In the genomic region with DNA sequence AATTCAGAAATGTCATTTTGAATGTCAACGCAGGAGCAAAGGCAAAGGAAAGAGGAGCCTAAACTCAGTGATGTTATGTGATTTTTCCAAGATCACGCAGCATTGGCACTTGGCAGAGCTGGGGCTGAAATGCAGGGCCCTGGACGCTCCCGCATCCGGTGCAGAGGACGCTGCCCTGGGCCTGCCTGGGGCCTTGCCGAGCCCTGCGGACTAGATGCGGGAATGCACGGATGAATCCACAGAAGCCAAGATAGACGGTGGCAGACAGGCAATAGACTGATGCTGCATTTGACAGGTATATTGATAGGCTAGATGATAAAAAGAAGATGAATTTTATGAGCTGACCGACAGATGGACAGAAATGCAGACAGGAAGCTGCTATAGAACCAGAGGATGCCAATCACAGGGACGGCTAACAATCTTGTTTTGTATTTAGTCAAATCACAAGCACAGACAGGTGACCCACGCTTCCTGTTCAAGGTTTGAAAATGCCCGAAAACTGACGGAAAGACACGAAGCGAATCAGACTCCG, we compare ENCODE assay signal across 8 cellular contexts. TPM values are rescaled to one million over a fixed set of nuclear protein-coding genes. Genes with fewer than 3 reads are reported as not detected.
DNase-seq lines count a peak whose midpoint lies in the region; ATAC-seq, FAIRE-seq and TF ChIP-seq lines count a peak whose summit lies in the region.

No MANE protein-coding gene starts in this region.

- H3K36me3 Mint-ChIP-seq in CD4-positive, alpha-beta T cell (ENCODE audit: low read depth), result peaks cover 33% of the 10 kb centered on the region
- H3K36me3 Mint-ChIP-seq in natural killer cell treated with Interleukin-12 subunit alpha and Interleukin-12 subunit beta and Interleukin-15 and Interleukin-18, amount 100 ng/mL, for 72 hours, result peaks cover 17% of the 10 kb centered on the region

- H3K79me2 ChIP-seq in KMS-11 (ENCODE audit: insufficient read depth, low read depth), result peaks cover 40% of the 10 kb centered on the region

- no peaks in the 10 kb centered on the region for H3K36me3 ChIP-seq in KMS-11 (ENCODE audit: insufficient read depth)

- FAIRE-seq in D721Med (lab: Jason Lieb, UNC), result no peak

- intact Hi-C loops in CD4-positive, alpha-beta T cell (cut with DNase I, micrococcal nuclease), result loop anchor here (2.0 to 10.0 kb wide), 4 partner anchors 101 to 464 kb away; partner anchors contain the start of genes CATSPERZ (in 1 of the 2), COX8A (in 1 of the 2), NAA40 (in 1 of the 2) and OTUB1 (in 1 of the 2)
- intact Hi-C loops in dorsolateral prefrontal cortex (cut with DNase I), result loop anchor here (1.0 to 5.0 kb wide), 7 partner anchors 33 to 311 kb away; partner anchors contain the start of gene RCOR2 (in 2 of the 2)

- H3K4me1 ChIP-seq in KMS-11 (ENCODE audit: low read depth, poor library complexity, severe bottlenecking), result peaks cover 41% of the 10 kb centered on the region

- H3K27me3 ChIP-seq in CD4-positive, alpha-beta T cell (ENCODE audit: control insufficient read depth, insufficient read depth, low read length), result no peaks in the 10 kb centered on the region
- H3K27me3 ChIP-seq in KMS-11 (ENCODE audit: insufficient read depth, low read depth), result no peaks in the 10 kb centered on the region
- H3K27me3 ChIP-seq in dorsolateral prefrontal cortex, result no peaks in the 10 kb centered on the region

- H3K9me3 Mint-ChIP-seq in CD4-positive, alpha-beta T cell, result no peaks in the 10 kb centered on the region
- H3K9me3 Mint-ChIP-seq in natural killer cell treated with Interleukin-12 subunit alpha and Interleukin-12 subunit beta and Interleukin-15 and Interleukin-18, amount 100 ng/mL, for 72 hours, result no peaks in the 10 kb centered on the region

- H3K27ac ChIP-seq in CD4-positive, alpha-beta T cell (ENCODE audit: low read depth, low read length), result peak overlapping the region; percentile 73
- H3K27ac ChIP-seq in KMS-11, result no peak overlapping the region
- peak overlapping the region; percentile 35 to 98 (median 91) for H3K27ac ChIP-seq in dorsolateral prefrontal cortex

- peak overlapping the region; percentile 94 for H3K4me3 Mint-ChIP-seq in CD4-positive, alpha-beta T cell
- peak overlapping the region; percentile 98 for H3K4me3 Mint-ChIP-seq in natural killer cell treated with Interleukin-12 subunit alpha and Interleukin-12 subunit beta and Interleukin-15 and Interleukin-18, amount 100 ng/mL, for 72 hours

- peak overlapping the region; percentile 76; the same call in 1 of the 2 replicates for H3K9ac ChIP-seq in KMS-11

- peaks cover 52% of the 10 kb centered on the region for H3K4me1 Mint-ChIP-seq in CD4-positive, alpha-beta T cell (ENCODE audit: low read depth)
- peaks cover 48% of the 10 kb centered on the region in 2 donors for H3K4me1 Mint-ChIP-seq in natural killer cell treated with Interleukin-12 subunit alpha and Interleukin-12 subunit beta and Interleukin-15 and Interleukin-18, amount 100 ng/mL, for 72 hours (ENCODE audit: low read depth in 2 of 2)

- no peak for DNase-seq in CD4-positive, alpha-beta T cell
- DNase-seq in dorsolateral prefrontal cortex, result peak in 1 of 10 donors; percentile 22
- no peak for DNase-seq in natural killer cell treated with Interleukin-12 subunit alpha and Interleukin-12 subunit beta and Interleukin-15 and Interleukin-18, amount 100 ng/mL, for 72 hours (ENCODE audit: low spot score)
- no peak for DNase-seq in D721Med (ENCODE audit: insufficient read length, low spot score)
- no peak for DNase-seq in H4 (ENCODE audit: low spot score)
- no peak for DNase-seq in NCI-H1930 (lab: John Stamatoyannopoulos, UW)

- peak overlapping the region; percentile 50 for H2AFZ ChIP-seq in KMS-11 (ENCODE audit: low read depth)

- no peaks in the 10 kb centered on the region for H3K27me3 Mint-ChIP-seq in CD4-positive, alpha-beta T cell
- H3K27me3 Mint-ChIP-seq in natural killer cell treated with Interleukin-12 subunit alpha and Interleukin-12 subunit beta and Interleukin-15 and Interleukin-18, amount 100 ng/mL, for 72 hours, result no peaks in the 10 kb centered on the region

- POLR2A ChIA-PET in CD4-positive, alpha-beta T cell (lab: Charles Lee), result interaction anchor here (0.5 to 3.1 kb wide), 39 partner anchors 10 to 1247 kb away, joined by 3 to 36 read pairs (median 5); partner anchors contain the start of genes FKBP2, NAA40, OTUB1 and PRDX5

- CTCF ChIA-PET in CD4-positive, alpha-beta T cell (lab: Charles Lee), result interaction anchor here (1.1 to 5.5 kb wide), 11 partner anchors 8 to 163 kb away, joined by 3 to 43 read pairs (median 7); partner anchors contain the start of gene COX8A

- H3K4me2 ChIP-seq in KMS-11, result peak overlapping the region; percentile 71

- TF ChIP-seq CTCF in CD4-positive, alpha-beta T cell (IDR thresholded peaks at IDR 0.05), result no peak
- TF ChIP-seq CTCF in KMS-11 (conservative IDR thresholded peaks at IDR 0.05; ENCODE audit: low read depth, low read length) (no peak), dorsolateral prefrontal cortex (IDR thresholded peaks at IDR 0.05 in 54 of 56, conservative IDR thresholded peaks at IDR 0.05 in 2 of 56; ENCODE audit: low read depth in 1 of 56, partially characterized antibody in 56 of 56) (peak in 3 of 56 donors; percentile 2 to 9 (median 6)), D721Med (IDR thresholded peaks at IDR 0.05; ENCODE audit: insufficient read depth, missing control alignments) (no peak)

- H4K20me1 ChIP-seq in KMS-11 (ENCODE audit: insufficient read depth), result peaks cover 9% of the 10 kb centered on the region; the same call in 1 of the 2 replicates

- no peaks in the 10 kb centered on the region for H3K9me3 ChIP-seq in CD4-positive, alpha-beta T cell (ENCODE audit: control insufficient read depth, low read length)

- ATAC-seq in CD4-positive, alpha-beta T cell (ENCODE audit: poor library complexity), result no peak
- ATAC-seq in natural killer cell treated with Interleukin-12 subunit alpha and Interleukin-12 subunit beta and Interleukin-15 and Interleukin-18, amount 100 ng/mL, for 72 hours, result no peak
- ATAC-seq in HG03378 (IDR thresholded peaks at IDR 0.05; ENCODE audit: unreplicated experiment), result no peak

- peak overlapping the region; percentile 84 for H3K27ac Mint-ChIP-seq in CD4-positive, alpha-beta T cell
- peak overlapping the region; percentile 77 to 87 for H3K27ac Mint-ChIP-seq in natural killer cell treated with Interleukin-12 subunit alpha and Interleukin-12 subunit beta and Interleukin-15 and Interleukin-18, amount 100 ng/mL, for 72 hours

- no peak overlapping the region for H3K4me3 ChIP-seq in KMS-11 (IDR thresholded peaks at IDR 0.05; ENCODE audit: insufficient read depth, low read depth, low read length)
- H3K4me3 ChIP-seq in dorsolateral prefrontal cortex, result peak overlapping the region; percentile 30 to 95 (median 83)

RNA-seq across cellular contexts. Expression of gene MARK2, which starts 0.7 kb away (rescaled TPM):
- total RNA-seq in CD4-positive, alpha-beta T cell, result 10 to 100 TPM; 18.4 to 21.0 TPM
- total RNA-seq in dorsolateral prefrontal cortex, result 10 to 100 TPM; 47.0 to 75.5 (median 57.9) TPM
- total RNA-seq in natural killer cell treated with Interleukin-12 subunit alpha and Interleukin-12 subunit beta and Interleukin-15 and Interleukin-18, amount 100 ng/mL, for 72 hours, result 10 to 100 TPM; 54.9 to 68.5 TPM
- total RNA-seq in H4 (2014; rRNA removed; shearing (Covaris generic)), result 8.2 and 10.1 TPM in 2 replicates

RNA-seq across cellular contexts. Expression of gene SPINDOC, which starts 25.0 kb away (rescaled TPM):
- 1 to 10 TPM; 4.0 to 4.8 TPM for total RNA-seq in CD4-positive, alpha-beta T cell
- 10 to 100 TPM; 19.8 to 60.5 (median 27.7) TPM for total RNA-seq in dorsolateral prefrontal cortex
- total RNA-seq in natural killer cell treated with Interleukin-12 subunit alpha and Interleukin-12 subunit beta and Interleukin-15 and Interleukin-18, amount 100 ng/mL, for 72 hours, result 10 to 100 TPM; 34.3 to 65.1 TPM
- 13.1 and 14.4 TPM in 2 replicates for total RNA-seq in H4 (2014; rRNA removed; shearing (Covaris generic))
